ENCODE assay signal across 8 cellular contexts in the genomic region with DNA sequence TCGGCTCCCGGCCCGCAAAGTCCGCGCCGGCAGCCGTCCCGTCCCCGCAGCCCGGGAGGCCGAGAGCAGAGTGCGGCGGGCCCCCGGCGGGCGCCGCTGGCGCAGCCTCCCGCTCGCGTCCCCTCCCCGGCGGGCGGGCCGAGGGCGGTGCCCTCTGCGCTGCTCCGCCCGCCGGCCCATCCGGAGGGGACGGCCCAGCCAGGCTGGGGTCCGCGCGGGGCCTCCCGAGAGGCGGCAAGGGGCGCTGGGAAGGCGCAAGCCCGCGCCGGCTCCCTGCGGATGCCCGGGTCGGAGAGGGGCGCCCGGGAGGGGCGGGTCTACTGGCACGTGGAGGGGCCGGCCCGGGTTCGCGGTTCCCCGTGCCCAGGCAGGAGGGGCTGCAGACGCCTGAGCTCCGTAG. TPM values are rescaled to one million over a fixed set of nuclear protein-coding genes. Genes with fewer than 3 reads are reported as not detected.
A peak's percentile ranks its signal among the peaks of the same experiment; 100 is the strongest.
DNase-seq lines count a peak whose midpoint lies in the region; ATAC-seq and TF ChIP-seq lines count a peak whose summit lies in the region.

A gene (minus strand): TSS at position 74 of the 400 bp plus-strand sequence. CDS start 126 bp downstream, outside the sequence.
A gene (plus strand): TSS at position 179 of the 400 bp plus-strand sequence. CDS start 1,783 bp downstream, outside the sequence.

- H3K4me3 ChIP-seq in ectodermal cell (ENCODE audit: insufficient read depth, low read depth, low read length): peak within 1 kb of the TSS; percentile 86

- peak within 1 kb of the TSS; percentile 100 for H3K27ac ChIP-seq in ectodermal cell (ENCODE audit: insufficient read depth, low read depth, low read length, poor library complexity, severe bottlenecking)

- ATAC-seq in GM21786 (IDR thresholded peaks at IDR 0.05; ENCODE audit: unreplicated experiment) (peak; percentile 38), HG02884 (IDR thresholded peaks at IDR 0.05; ENCODE audit: unreplicated experiment) (no peak)

- DNase-seq in GM10266 (ENCODE audit: extremely low spot score): peak; percentile 89
- peak; percentile 19 for DNase-seq in MV-4-11 (lab: John Stamatoyannopoulos, UW)
- peak; percentile 28 for DNase-seq in activated CD4-positive, alpha-beta T cell treated with anti-CD3 and anti-CD28 coated beads for 1 hour
- DNase-seq in lung microvascular endothelial cell (ENCODE audit: low read depth in 2 of 2): peak; percentile 48 to 70
- peak; percentile 40 for DNase-seq in stimulated activated CD8-positive, alpha-beta memory T cell treated with anti-CD3 and anti-CD28 coated beads, Interleukin-15, amount 100 ng/mL, for 24 hours (ENCODE audit: low read depth)

- WGBS in ectodermal cell, 2 experiments: 0% methylated on average over 56 of the region's 56 CpGs

- peaks cover 30% of the 10 kb centered on the region for H3K36me3 ChIP-seq in ectodermal cell (ENCODE audit: control insufficient read depth, insufficient read depth, low read length)

- no peak for TF ChIP-seq CTCF in GM10266 (IDR thresholded peaks at IDR 0.05; ENCODE audit: control insufficient read depth, insufficient read depth, low read depth, missing control alignments)

- H3K27me3 ChIP-seq in ectodermal cell (ENCODE audit: control insufficient read depth, insufficient read depth, low read length, poor library complexity, severe bottlenecking): no peaks in the 10 kb centered on the region

- no peaks in the 10 kb centered on the region for H3K9me3 ChIP-seq in ectodermal cell (ENCODE audit: control insufficient read depth, low read length)

- H3K4me1 ChIP-seq in ectodermal cell (ENCODE audit: control insufficient read depth, insufficient read depth, low read length): peaks cover 14% of the 10 kb centered on the region

RNA-seq across cellular contexts. Expression of the first gene that starts in this region (rescaled TPM):
- 45.1 TPM for polyA plus RNA-seq in ectodermal cell (2013, experiment 1 of 4)
- polyA plus RNA-seq in ectodermal cell (2013, experiment 2 of 4): 48.2 TPM
- polyA plus RNA-seq in ectodermal cell (2013, experiment 3 of 4): 40.2 TPM
- polyA plus RNA-seq in ectodermal cell (2013, experiment 4 of 4): 44.0 TPM
- 1.5 and 1.8 TPM in 2 replicates for total RNA-seq in lung microvascular endothelial cell

RNA-seq across cellular contexts. Expression of the second gene that starts in this region (rescaled TPM):
- polyA plus RNA-seq in ectodermal cell (2013, experiment 1 of 4): 116 TPM
- polyA plus RNA-seq in ectodermal cell (2013, experiment 2 of 4): 121 TPM
- polyA plus RNA-seq in ectodermal cell (2013, experiment 3 of 4): 105 TPM
- polyA plus RNA-seq in ectodermal cell (2013, experiment 4 of 4): 123 TPM
- total RNA-seq in lung microvascular endothelial cell: 65.8 and 97.8 TPM in 2 replicates

Comparison
In these comparisons a context has a peak if more than half of its experiments do, and no peak if none do; other contexts are left out.
1. DNase-seq: peak in every context shown above with its lines; median percentile 89 in GM10266; 59 in lung microvascular endothelial cell; 40 in stimulated activated CD8-positive, alpha-beta memory T cell treated with anti-CD3 and anti-CD28 coated beads, Interleukin-15, amount 100 ng/mL, for 24 hours; 28 in activated CD4-positive, alpha-beta T cell treated with anti-CD3 and anti-CD28 coated beads for 1 hour; 19 in MV-4-11.